Comparison of ENCODE assay signal across 8 cellular contexts in genomic region chr21:45471229-45472052, GRCh38.
DNase-seq lines count a peak whose midpoint lies in the region; ATAC-seq and TF ChIP-seq lines count a peak whose summit lies in the region.

No MANE protein-coding gene starts in this region.

- TF ChIP-seq CTCF in smooth muscle cell (IDR thresholded peaks at IDR 0.05; ENCODE audit: borderline replicate concordance, insufficient read depth, poor library complexity, severe bottlenecking): no peak

- peak overlapping the region; percentile 68 for H3K4me2 ChIP-seq in smooth muscle cell

- H3K36me3 ChIP-seq in smooth muscle cell (ENCODE audit: low read depth): no peaks in the 10 kb centered on the region

- peaks cover 100% of the 10 kb centered on the region for H4K20me1 ChIP-seq in smooth muscle cell (ENCODE audit: low read depth)

- ATAC-seq in HG03045 (IDR thresholded peaks at IDR 0.05; ENCODE audit: unreplicated experiment): no peak

- peaks cover 81% of the 10 kb centered on the region for H3K79me2 ChIP-seq in smooth muscle cell (ENCODE audit: low read depth)

- 72% methylated on average over 26 of the region's 26 CpGs for WGBS in smooth muscle cell (ENCODE audit: low lambda C conversion rate)

- no peak overlapping the region for H2AFZ ChIP-seq in smooth muscle cell (ENCODE audit: low read depth)

- peaks cover 18% of the 10 kb centered on the region for H3F3A ChIP-seq in smooth muscle cell (ENCODE audit: low read depth)

- no peak overlapping the region for H3K4me3 ChIP-seq in smooth muscle cell

- no peaks in the 10 kb centered on the region for H3K27me3 ChIP-seq in smooth muscle cell (ENCODE audit: low read depth)

- H3K4me1 ChIP-seq in smooth muscle cell (ENCODE audit: low read depth): peaks cover 12% of the 10 kb centered on the region

- H3K9ac ChIP-seq in smooth muscle cell (ENCODE audit: low read depth): no peak overlapping the region

- no peaks in the 10 kb centered on the region for H3K9me3 ChIP-seq in smooth muscle cell (replicated peaks; ENCODE audit: low read depth)

- DNase-seq in H4 (ENCODE audit: low spot score) (peak; percentile 80), amniotic epithelial cell (ENCODE audit: low read depth) (peak; percentile 96), hepatic stellate cell (ENCODE audit: low spot score) (peak; percentile 87), smooth muscle cell (lab: John Stamatoyannopoulos, UW; ENCODE audit: unreplicated experiment) (no peak), Kasumi-1 (lab: John Stamatoyannopoulos, UW) (no peak), NCI-H2171 (lab: John Stamatoyannopoulos, UW) (no peak)
- no peak for DNase-seq in activated CD4-positive, CD25-positive, alpha-beta regulatory T cell (lab: John Stamatoyannopoulos, UW)

- peak overlapping the region; percentile 66 for H3K27ac ChIP-seq in smooth muscle cell (ENCODE audit: low read depth)

Comparison
In these comparisons a context has a peak if more than half of its experiments do, and no peak if none do; other contexts are left out.
1. DNase-seq: peak in H4 (single experiment), amniotic epithelial cell (single experiment) and hepatic stellate cell (single experiment); none in smooth muscle cell (single experiment), Kasumi-1 (0 of 2), NCI-H2171 (single experiment) and activated CD4-positive, CD25-positive, alpha-beta regulatory T cell (0 of 4).